Comparison of ENCODE assay signal across 10 cellular contexts in the genomic region with DNA sequence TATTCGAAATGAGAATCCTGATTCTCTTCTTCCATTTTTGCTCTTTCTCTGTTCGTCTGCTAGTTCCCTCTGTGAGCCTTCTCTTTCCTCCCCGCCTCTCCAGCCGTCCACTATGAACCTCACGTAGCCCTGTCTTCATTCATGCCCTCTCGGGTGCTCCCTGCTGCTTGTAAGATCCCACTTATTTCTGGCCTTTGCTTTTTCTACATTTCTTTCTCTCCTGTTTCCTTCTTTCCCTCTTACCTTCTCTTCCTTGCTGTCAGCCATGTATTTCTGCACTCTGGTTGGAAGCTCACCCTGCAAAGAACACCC.
DNase-seq lines count a peak whose midpoint lies in the region; ATAC-seq, FAIRE-seq and TF ChIP-seq lines count a peak whose summit lies in the region.
"Had no signal": no experiment of that assay in that cellular context is flagged by ENCODE, and none has a peak within 500 bp of the region (broad histone marks: within the 10 kb centered on the region; RNA-seq: fewer than 3 reads in every experiment).

No MANE protein-coding gene starts in this region.

- H3K27ac Mint-ChIP-seq in activated CD4-positive, alpha-beta T cell treated with anti-CD3 and anti-CD28 coated beads for 36 hours, result no peak overlapping the region
- H3K27ac Mint-ChIP-seq: activated T-cell treated with anti-CD3 and anti-CD28 coated beads, Interleukin-2, amount 50 U/mL, for 24 hours had no signal

- WGBS in A549 (ENCODE audit: missing lambda C conversion rate), result 34% methylated on average over 6 of the region's 6 CpGs

- peak overlapping the region; percentile 86 to 88 for H3K27ac ChIP-seq in A549
- peak overlapping the region; percentile 99 for H3K27ac ChIP-seq in SJSA1
- peak overlapping the region; percentile 98 for H3K27ac ChIP-seq in osteoblast (ENCODE audit: low read depth, low read length)

- peaks cover 49% of the 10 kb centered on the region for H3K79me2 ChIP-seq in osteoblast (ENCODE audit: insufficient read depth, low read length)

- peak overlapping the region; percentile 56 for H2AFZ ChIP-seq in osteoblast (ENCODE audit: low read length)

- no peak for DNase-seq in A549 (ENCODE audit: low read depth in 1 of 2, low spot score in 1 of 2)
- DNase-seq in SJSA1 (ENCODE audit: low read depth in 1 of 2, low spot score in 2 of 2), result no peak
- no peak for DNase-seq in fibroblast of pulmonary artery (ENCODE audit: low read depth)
- no peak for DNase-seq in osteoblast (ENCODE audit: insufficient read length, low spot score, missing footprints)
- DNase-seq in NCI-H526 treated with DMSO at 0.1 percent for 48 hours (lab: John Stamatoyannopoulos, UW), result no peak
- no peak for DNase-seq in activated CD4-positive, alpha-beta T cell treated with anti-CD3 and anti-CD28 coated beads for 36 hours
- no peak for DNase-seq in stimulated activated CD4-positive, alpha-beta T cell treated with anti-CD3 and anti-CD28 coated beads, Interleukin-15, amount 100 ng/mL, for 24 hours
- DNase-seq: activated T-cell treated with anti-CD3 and anti-CD28 coated beads, Interleukin-2, amount 50 U/mL, for 24 hours; NCI-H2029 had no signal

- no peak for TF ChIP-seq POLR2A in A549 (IDR thresholded peaks at IDR 0.05; ENCODE audit: low read length)

- FAIRE-seq in A549 (lab: Jason Lieb, UNC), result no peak

- TF ChIP-seq CTCF in A549 (IDR thresholded peaks at IDR 0.05), result no peak
- TF ChIP-seq CTCF in fibroblast of pulmonary artery (IDR thresholded peaks at IDR 0.05; ENCODE audit: low read length, missing control alignments), result no peak
- TF ChIP-seq CTCF in osteoblast (IDR thresholded peaks at IDR 0.05; ENCODE audit: extremely low read depth, low read depth, low read length), result no peak

- ATAC-seq in A549 (peak; percentile 53 to 54; a peak in 5 of 6 replicates), HG02852 (IDR thresholded peaks at IDR 0.05; ENCODE audit: unreplicated experiment) (no peak)
- no peak for ATAC-seq in activated CD4-positive, alpha-beta T cell treated with anti-CD3 and anti-CD28 coated beads for 36 hours

- POLR2A ChIA-PET in A549 (lab: Yijun Ruan, JAX), result interaction anchor here (0.7 to 1.6 kb wide), 6 partner anchors 15 to 120 kb away, joined by 3 to 7 read pairs (median 4); no protein-coding TSS in a partner anchor
- POLR2A ChIA-PET in activated CD4-positive, alpha-beta T cell treated with anti-CD3 and anti-CD28 coated beads for 36 hours (lab: Charles Lee), result no interaction called here

- no peaks in the 10 kb centered on the region for H3K36me3 Mint-ChIP-seq in activated CD4-positive, alpha-beta T cell treated with anti-CD3 and anti-CD28 coated beads for 36 hours (ENCODE audit: low read depth)

- no peaks in the 10 kb centered on the region for H3K9me3 ChIP-seq in A549
- H3K9me3 ChIP-seq in SJSA1 (replicated peaks), result no peaks in the 10 kb centered on the region
- H3K9me3 ChIP-seq in osteoblast (ENCODE audit: low read depth, low read length), result no peaks in the 10 kb centered on the region

- intact Hi-C loops in activated CD4-positive, alpha-beta T cell treated with anti-CD3 and anti-CD28 coated beads for 36 hours (cut with DNase I, micrococcal nuclease), result no loop called here

- TF ChIP-seq RAD21 in A549 (conservative IDR thresholded peaks at IDR 0.05 in 1 of 2, IDR thresholded peaks at IDR 0.05 in 1 of 2), result no peak

- no peaks in the 10 kb centered on the region for H3K9me3 Mint-ChIP-seq in activated CD4-positive, alpha-beta T cell treated with anti-CD3 and anti-CD28 coated beads for 36 hours (ENCODE audit: low read depth)
- H3K9me3 Mint-ChIP-seq: activated T-cell treated with anti-CD3 and anti-CD28 coated beads, Interleukin-2, amount 50 U/mL, for 24 hours had no signal

- H3K4me1 Mint-ChIP-seq in activated CD4-positive, alpha-beta T cell treated with anti-CD3 and anti-CD28 coated beads for 36 hours, result peaks cover 5% of the 10 kb centered on the region

- CTCF ChIA-PET in A549 (lab: Yijun Ruan, JAX), result interaction anchor here (0.6 to 2.2 kb wide), 8 partner anchors 9 to 225 kb away, joined by 3 to 12 read pairs (median 6); partner anchors contain the start of gene SAMD4A
- CTCF ChIA-PET in activated CD4-positive, alpha-beta T cell treated with anti-CD3 and anti-CD28 coated beads for 36 hours (lab: Charles Lee), result no interaction called here

- 0 out of 2 replicates have a peak, but pooled peaks cover 6% of the 10 kb centered on the region for H3K36me3 ChIP-seq in SJSA1
- H3K36me3 ChIP-seq in osteoblast (ENCODE audit: insufficient read depth, low read length), result no peaks in the 10 kb centered on the region

- H3K4me3 Mint-ChIP-seq in activated CD4-positive, alpha-beta T cell treated with anti-CD3 and anti-CD28 coated beads for 36 hours, result no peak overlapping the region
- H3K4me3 Mint-ChIP-seq: activated T-cell treated with anti-CD3 and anti-CD28 coated beads, Interleukin-2, amount 50 U/mL, for 24 hours had no signal

- H4K20me1 ChIP-seq in osteoblast (ENCODE audit: insufficient read depth, low read length), result no peaks in the 10 kb centered on the region

- H3K4me2 ChIP-seq in A549, result peak overlapping the region; percentile 91
- H3K4me2 ChIP-seq in osteoblast (ENCODE audit: insufficient read depth, low read length), result peak overlapping the region; percentile 89

- H3K4me3 ChIP-seq in A549 (peak overlapping the region; percentile 37), SJSA1 (peak overlapping the region; percentile 31), fibroblast of pulmonary artery (replicated peaks; ENCODE audit: low read depth, low read length) (peak overlapping the region; percentile 42), osteoblast (ENCODE audit: insufficient read depth, low read length) (peak overlapping the region; percentile 64)

- TF ChIP-seq EP300 in A549 (IDR thresholded peaks at IDR 0.05), result no peak

- H3K27me3 ChIP-seq in SJSA1 (replicated peaks), result no peaks in the 10 kb centered on the region
- H3K27me3 ChIP-seq in osteoblast (ENCODE audit: insufficient read depth, low read length), result no peaks in the 10 kb centered on the region

- H3K4me1 ChIP-seq in A549 (peaks cover 52% of the 10 kb centered on the region), SJSA1 (replicated peaks) (peaks cover 55% of the 10 kb centered on the region), osteoblast (ENCODE audit: insufficient read depth, low read length) (peaks cover 50% of the 10 kb centered on the region)

- H3K27me3 Mint-ChIP-seq in activated CD4-positive, alpha-beta T cell treated with anti-CD3 and anti-CD28 coated beads for 36 hours, result peaks cover 27% of the 10 kb centered on the region

TF ChIP-seq in A549, 52 proteins besides CTCF, POLR2A, EP300 and RAD21:
- TF ChIP-seq NFE2L2 (conservative IDR thresholded peaks at IDR 0.05; ENCODE audit: low read length) (no peak), HMGXB4 (CRISPR knock-in tag; IDR thresholded peaks at IDR 0.05; ENCODE audit: borderline replicate concordance) (no peak), RCOR1 (IDR thresholded peaks at IDR 0.05; ENCODE audit: low read depth, low read length) (no peak), RFX5 (IDR thresholded peaks at IDR 0.05) (no peak), PBX3 (IDR thresholded peaks at IDR 0.05) (no peak), HDAC2 (IDR thresholded peaks at IDR 0.05) (no peak), HOXB13 (CRISPR knock-in tag; IDR thresholded peaks at IDR 0.05; ENCODE audit: low read depth) (no peak)

Comparison
In these comparisons a context has a peak if more than half of its experiments do, and no peak if none do; other contexts are left out.
1. ATAC-seq: peak in A549 (2 of 2); none in HG02852 (single experiment) and activated CD4-positive, alpha-beta T cell treated with anti-CD3 and anti-CD28 coated beads for 36 hours (single experiment).
2. Peak in every context shown above with its lines, with median percentiles within 50 percentile points of each other: H3K27ac ChIP-seq and H3K4me3 ChIP-seq.